ENCODE assay signal across 8 cellular contexts in genomic region chr11:78801161-78801884, GRCh38.
DNase-seq lines count a peak whose midpoint lies in the region; ATAC-seq and TF ChIP-seq lines count a peak whose summit lies in the region.

No MANE protein-coding gene starts in this region.

- no peak overlapping the region for H4K5ac ChIP-seq in H9 (ENCODE audit: insufficient read length, low read depth, low read length)

- no peak overlapping the region for H3K4ac ChIP-seq in H9 (ENCODE audit: low read depth, low read length)

- H3K4me1 ChIP-seq in H9 (ENCODE audit: insufficient read depth, low read length) (peaks cover 16% of the 10 kb centered on the region; the same call in 1 of the 2 replicates), heart left ventricle (peaks cover 0 to 59% (median 22%) of the 10 kb centered on the region in 12 donors), skeletal muscle satellite cell (ENCODE audit: control insufficient read depth, insufficient read depth, low read length) (peaks cover 60% of the 10 kb centered on the region)

- H3K9me3 Mint-ChIP-seq in H9: no peaks in the 10 kb centered on the region

- H2BK20ac ChIP-seq in H9 (ENCODE audit: low read depth, low read length, poor library complexity, severe bottlenecking): no peak overlapping the region

- H2BK12ac ChIP-seq in H9 (ENCODE audit: insufficient read length, low read depth, low read length): no peak overlapping the region

- TF ChIP-seq POLR2A in heart left ventricle (IDR thresholded peaks at IDR 0.05): no peak

- no peaks in the 10 kb centered on the region for H3K27me3 ChIP-seq in H9 (ENCODE audit: insufficient read depth, low read length)
- no peaks in the 10 kb centered on the region for H3K27me3 ChIP-seq in heart left ventricle
- no peaks in the 10 kb centered on the region for H3K27me3 ChIP-seq in skeletal muscle satellite cell (ENCODE audit: control insufficient read depth, insufficient read depth, low read length)

- no peaks in the 10 kb centered on the region for H3K9me3 ChIP-seq in H9 (ENCODE audit: control insufficient read depth, low read depth, low read length)
- no peaks in the 10 kb centered on the region for H3K9me3 ChIP-seq in heart left ventricle
- no peaks in the 10 kb centered on the region for H3K9me3 ChIP-seq in skeletal muscle satellite cell (replicated peaks; ENCODE audit: low read length)

- H3K4me1 Mint-ChIP-seq in H9: peaks cover 28 to 36% of the 10 kb centered on the region in 2 experiments

- H3K4me3 ChIP-seq in heart left ventricle (no peak overlapping the region), skeletal muscle satellite cell (ENCODE audit: low read length) (peak overlapping the region; percentile 15)

- H4K91ac ChIP-seq in H9 (ENCODE audit: insufficient read length, low read depth, low read length): no peak overlapping the region

- H3K36me3 ChIP-seq in heart left ventricle: no peaks in the 10 kb centered on the region
- no peaks in the 10 kb centered on the region for H3K36me3 ChIP-seq in skeletal muscle satellite cell (ENCODE audit: insufficient read depth, low read length)

- no peak overlapping the region for H3K23ac ChIP-seq in H9 (ENCODE audit: insufficient read length, low read depth, low read length)

- H3K18ac ChIP-seq in H9 (ENCODE audit: insufficient read length, low read depth, low read length): no peak overlapping the region

- TF ChIP-seq CTCF in H9 (conservative IDR thresholded peaks at IDR 0.05) (no peak), heart left ventricle (IDR thresholded peaks at IDR 0.05) (no peak)

- H3K56ac ChIP-seq in H9 (ENCODE audit: insufficient read length, low read depth, low read length): no peak overlapping the region

- H3K27ac Mint-ChIP-seq in H9: peak overlapping the region in 1 of 3 experiments; percentile 30; a peak in 1 of 7 replicates

- peaks cover 2% of the 10 kb centered on the region for H4K20me1 ChIP-seq in H9 (ENCODE audit: control insufficient read depth, insufficient read depth, insufficient read length)

- H3K9ac ChIP-seq in H9 (ENCODE audit: extremely low read depth, insufficient read length, low read length) (no peak overlapping the region), skeletal muscle satellite cell (ENCODE audit: low read depth, low read length) (peak overlapping the region; percentile 57)

- no peak overlapping the region for H3K4me3 Mint-ChIP-seq in H9

- no peak overlapping the region for H4K8ac ChIP-seq in H9 (replicated peaks; ENCODE audit: insufficient read length, low read depth, low read length)

- H2AFZ ChIP-seq in H9 (ENCODE audit: low read length): no peak overlapping the region

- H3K36me3 Mint-ChIP-seq in H9 (ENCODE audit: insufficient read depth in 1 of 3, low read depth in 3 of 3): no peaks in the 10 kb centered on the region

- DNase-seq in H9: no peak
- DNase-seq in T1000 (lab: John Stamatoyannopoulos, UW): peak; percentile 74
- peak in 2 of 5 donors; percentile 39 to 49 for DNase-seq in heart left ventricle
- DNase-seq in T-helper 1 cell: no peak
- no peak for DNase-seq in ACHN
- no peak for DNase-seq in NAMALWA (ENCODE audit: low spot score)

- no peak overlapping the region for H2BK5ac ChIP-seq in H9 (ENCODE audit: insufficient read length, low read length)

- no peak overlapping the region for H2AK5ac ChIP-seq in H9 (ENCODE audit: insufficient read length, low read length)

- ATAC-seq in heart left ventricle (peak; percentile 22 to 65 (median 59)), GM19395 (IDR thresholded peaks at IDR 0.05; ENCODE audit: unreplicated experiment) (no peak)

- intact Hi-C loops in heart left ventricle (cut with DNase I): loop anchor here in 2 of 10 donors (5.0 to 10.0 kb wide), 2 partner anchors 156 to 273 kb away; no protein-coding TSS in a partner anchor

- no CpG with 5 or more reads among the region's 3 CpGs for WGBS in H9 (ENCODE audit: extremely low coverage, insufficient read length, low lambda C conversion rate)
- 7 to 28% (median 12%) methylated on average over 3 of the region's 3 CpGs for WGBS in heart left ventricle, 4 donors

- H3K79me2 ChIP-seq in H9 (ENCODE audit: insufficient read depth, low read length): no peaks in the 10 kb centered on the region

- no peak overlapping the region for H3K27ac ChIP-seq in H9 (ENCODE audit: insufficient read length, low read depth, low read length)
- peak overlapping the region in 8 of 12 donors; percentile 3 to 92 (median 54) for H3K27ac ChIP-seq in heart left ventricle

- no peaks in the 10 kb centered on the region for H3K27me3 Mint-ChIP-seq in H9 (ENCODE audit: low read depth)

- H2BK15ac ChIP-seq in H9 (ENCODE audit: low read depth, low read length): no peak overlapping the region

- H3K4me2 ChIP-seq in H9 (ENCODE audit: insufficient read depth, insufficient read length, low read length): no peak overlapping the region
- H3K4me2 ChIP-seq in skeletal muscle satellite cell (ENCODE audit: low read length): peak overlapping the region; percentile 46

- in situ Hi-C loops in ACHN (cut with HindIII; ENCODE audit: low pct_ligation_motif_present, low pct_unique_long_range_greater_than_20kb, low sequenced_read_pairs): no loop called here

- no peaks in the 10 kb centered on the region for H3K23me2 ChIP-seq in H9 (ENCODE audit: insufficient read length, low read depth, low read length, poor library complexity, severe bottlenecking)

- no peak overlapping the region for H2BK120ac ChIP-seq in H9 (ENCODE audit: low read depth, low read length, poor library complexity, severe bottlenecking)

- no peak overlapping the region for H3T11ph ChIP-seq in H9 (ENCODE audit: low read length)

- H3K14ac ChIP-seq in H9 (ENCODE audit: insufficient read depth, low read length): peak overlapping the region; percentile 16; the same call in 1 of the 2 replicates

- no peaks in the 10 kb centered on the region for H3K79me1 ChIP-seq in H9 (ENCODE audit: insufficient read depth, low read depth, low read length, poor library complexity, severe bottlenecking)
